Comparison of ENCODE assay signal across 24 cellular contexts in the genomic region with DNA sequence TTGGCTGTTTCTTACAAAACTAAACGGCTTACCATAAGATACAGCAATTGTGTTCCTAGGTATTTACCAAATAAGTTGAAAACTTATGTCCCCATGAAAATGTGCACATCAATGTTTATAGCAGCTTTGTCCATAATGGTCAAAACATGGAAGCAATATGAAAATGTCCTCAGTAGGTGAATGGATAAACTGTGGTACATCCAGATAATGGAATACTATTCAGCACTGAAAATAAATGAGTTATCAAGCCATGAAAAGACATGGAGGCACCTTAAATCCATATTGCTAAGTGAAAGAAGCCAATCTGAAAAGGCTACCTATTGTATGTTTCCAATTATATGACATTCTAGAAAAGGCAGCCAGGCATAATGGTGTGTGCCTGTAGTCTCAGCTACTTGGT.
"Had no signal": no experiment of that assay in that cellular context is flagged by ENCODE, and none has a peak within 500 bp of the region (broad histone marks: within the 10 kb centered on the region; RNA-seq: fewer than 3 reads in every experiment).

No MANE protein-coding gene starts in this region.

- H3K27ac ChIP-seq: HL-60, KMS-11, Peyer's patch, SJCRH30 had no signal

- DNase-seq: IMR-90, Kasumi-1, MM.1S, NCI-H1092 treated with DMSO at 0.1 percent for 48 hours, NCI-H1436, NCI-H187, NCI-H2029, NCI-H2081 treated with DMSO at 0.1 percent for 48 hours, NCI-H2171, NCI-H226, NCI-H446, NCI-H510A, NCI-H524 treated with DMSO at 0.1 percent for 48 hours, NCI-H69, NCI-H774, PC-3, Peyer's patch, SHP77 treated with DMSO at 0.1 percent for 48 hours, SJCRH30, SW 1271, T-cell had no signal

- H3K4me3 ChIP-seq: Peyer's patch, SJCRH30 had no signal

- ATAC-seq: PC-3, Right ventricle myocardium inferior, T-cell had no signal

- H3K36me3 ChIP-seq: Peyer's patch, SJCRH30 had no signal

- H3K27me3 ChIP-seq: Peyer's patch, SJCRH30 had no signal

- H3K9me3 ChIP-seq: Peyer's patch had no signal

- H3K4me2 ChIP-seq: KMS-11 had no signal

- H3K9ac ChIP-seq: KMS-11 had no signal

- H3K4me1 ChIP-seq: Peyer's patch had no signal
